ENCODE assay signal across 8 cellular contexts in genomic region chr20:58309607-58310290, GRCh38. TPM values are rescaled to one million over a fixed set of nuclear protein-coding genes. Genes with fewer than 3 reads are reported as not detected.
DNase-seq lines count a peak whose midpoint lies in the region; ATAC-seq and TF ChIP-seq lines count a peak whose summit lies in the region.

RAB22A (plus strand) TSS chr20:58309715; CDS start chr20:58309977, 262 bp downstream.

- H3K4me1 Mint-ChIP-seq in activated CD8-positive, alpha-beta T cell treated with anti-CD3 and anti-CD28 coated beads, Interleukin-2, amount 10 ng/mL, durations not matched to agents 7 days and 5 days (ENCODE audit: low read depth) = peaks cover 65% of the 10 kb centered on the region

- H3K9me3 Mint-ChIP-seq in activated CD8-positive, alpha-beta T cell treated with anti-CD3 and anti-CD28 coated beads, Interleukin-2, amount 10 ng/mL, durations not matched to agents 7 days and 5 days (ENCODE audit: insufficient read depth) = no peaks in the 10 kb centered on the region

- peaks cover 44% of the 10 kb centered on the region for H3K36me3 Mint-ChIP-seq in activated CD8-positive, alpha-beta T cell treated with anti-CD3 and anti-CD28 coated beads, Interleukin-2, amount 10 ng/mL, durations not matched to agents 7 days and 5 days (ENCODE audit: low read depth)

- peak; percentile 63 for DNase-seq in AG09319 (ENCODE audit: extremely low read depth, low read depth)
- peak; percentile 80 for DNase-seq in NCI-H69 (lab: John Stamatoyannopoulos, UW)
- DNase-seq in activated CD8-positive, alpha-beta T cell treated with anti-CD3 and anti-CD28 coated beads, Interleukin-2, amount 10 ng/mL, durations not matched to agents 7 days and 5 days = peak; percentile 86
- peak; percentile 71 for DNase-seq in effector CD8-positive, alpha-beta T cell (lab: John Stamatoyannopoulos, UW)
- peak; percentile 81 for DNase-seq in medulla oblongata (ENCODE audit: extremely low spot score)
- DNase-seq in stimulated activated CD4-positive, alpha-beta T cell treated with anti-CD3 and anti-CD28 coated beads, TNF-alpha, amount 100 ng/mL, for 4 hours (ENCODE audit: low read depth in 3 of 3) = peak; percentile 65 to 73 (median 68)

- H3K27ac Mint-ChIP-seq in activated CD8-positive, alpha-beta T cell treated with anti-CD3 and anti-CD28 coated beads, Interleukin-2, amount 10 ng/mL, durations not matched to agents 7 days and 5 days = peak within 1 kb of the TSS; percentile 87

- H3K27me3 Mint-ChIP-seq in activated CD8-positive, alpha-beta T cell treated with anti-CD3 and anti-CD28 coated beads, Interleukin-2, amount 10 ng/mL, durations not matched to agents 7 days and 5 days (ENCODE audit: low read depth) = no peaks in the 10 kb centered on the region

- H3K4me3 Mint-ChIP-seq in activated CD8-positive, alpha-beta T cell treated with anti-CD3 and anti-CD28 coated beads, Interleukin-2, amount 10 ng/mL, durations not matched to agents 7 days and 5 days = peak within 1 kb of the TSS; percentile 93

- CTCF ChIA-PET in activated CD8-positive, alpha-beta T cell treated with anti-CD3 and anti-CD28 coated beads, Interleukin-2, amount 10 ng/mL, durations not matched to agents 7 days and 5 days (lab: Charles Lee) = interaction anchor here (1.2 kb wide), 1 partner anchor 72 kb away, joined by 5 read pairs; no protein-coding TSS in a partner anchor

- POLR2A ChIA-PET in activated CD8-positive, alpha-beta T cell treated with anti-CD3 and anti-CD28 coated beads, Interleukin-2, amount 10 ng/mL, durations not matched to agents 7 days and 5 days (lab: Charles Lee) = interaction anchor here (0.6 to 1.6 kb wide), 7 partner anchors 13 to 342 kb away, joined by 3 to 14 read pairs (median 3); partner anchors contain the start of gene VAPB

- no peak for TF ChIP-seq CTCF in AG09319 (IDR thresholded peaks at IDR 0.05; ENCODE audit: low read depth, low read length)

- peak; percentile 68 for ATAC-seq in GM18907 (IDR thresholded peaks at IDR 0.05; ENCODE audit: unreplicated experiment)
- ATAC-seq in HG03135 (IDR thresholded peaks at IDR 0.05; ENCODE audit: unreplicated experiment) = peak; percentile 62
- peak; percentile 68 for ATAC-seq in activated CD8-positive, alpha-beta T cell treated with anti-CD3 and anti-CD28 coated beads, Interleukin-2, amount 10 ng/mL, durations not matched to agents 7 days and 5 days

RNA-seq across cellular contexts. Expression of gene RAB22A, which starts in this region (rescaled TPM):
- total RNA-seq in activated CD8-positive, alpha-beta T cell treated with anti-CD3 and anti-CD28 coated beads, Interleukin-2, amount 10 ng/mL, durations not matched to agents 7 days and 5 days = 10 to 100 TPM; 16.0 to 17.3 TPM

Comparison
In these comparisons a context has a peak if more than half of its experiments do, and no peak if none do; other contexts are left out.
1. Peak in every context shown above with its lines: DNase-seq and ATAC-seq.